In genomic region chr13:25633108-25633507, GRCh38 we compare ENCODE assay signal across 21 cellular contexts.
"Had no signal": no experiment of that assay in that cellular context is flagged by ENCODE, and none has a peak within 500 bp of the region (broad histone marks: within the 10 kb centered on the region; RNA-seq: fewer than 3 reads in every experiment).

No MANE protein-coding gene starts in this region.

- H3K36me3 ChIP-seq: left lung, lower lobe of right lung, right lobe of liver, tibial nerve had no signal

- H3K27me3 Mint-ChIP-seq: activated CD8-positive, alpha-beta memory T cell treated with anti-CD3 and anti-CD28 coated beads, Interleukin-2, amount 10 ng/mL, durations not matched to agents 7 days and 5 days had no signal

- H3K27ac Mint-ChIP-seq: activated CD4-positive, alpha-beta T cell treated with anti-CD3 and anti-CD28 coated beads for 36 hours; activated CD8-positive, alpha-beta memory T cell treated with anti-CD3 and anti-CD28 coated beads, Interleukin-2, amount 10 ng/mL, durations not matched to agents 7 days and 5 days; activated CD8-positive, alpha-beta T cell treated with anti-CD3 and anti-CD28 coated beads, Interleukin-2, amount 10 ng/mL, durations not matched to agents 7 days and 5 days; activated naive CD4-positive, alpha-beta T cell treated with anti-CD3 and anti-CD28 coated beads, Interleukin-2, amount 50 U/mL, for 72 hours; T-helper 2 cell treated with Interferon-gamma antibody and Interleukin-4, amounts not matched to agents 5 μg/mL and 100 μg/mL, for 36 hours had no signal

- DNase-seq: activated CD4-positive, alpha-beta T cell treated with anti-CD3 and anti-CD28 coated beads for 36 hours; activated CD4-positive, CD25-positive, alpha-beta regulatory T cell; activated CD8-positive, alpha-beta memory T cell treated with anti-CD3 and anti-CD28 coated beads, Interleukin-2, amount 10 ng/mL, durations not matched to agents 7 days and 5 days; activated CD8-positive, alpha-beta T cell treated with anti-CD3 and anti-CD28 coated beads, Interleukin-2, amount 10 ng/mL, durations not matched to agents 7 days and 5 days; activated naive CD4-positive, alpha-beta T cell; activated T-cell treated with anti-CD3 and anti-CD28 coated beads, Interleukin-2, amount 50 U/mL, for 48 hours; head of caudate nucleus; hypothalamus; kidney glomerular epithelial cell; left lung; lower lobe of right lung; mesenchymal stem cell; right lobe of liver; stimulated activated CD4-positive, alpha-beta T cell treated with anti-CD3 and anti-CD28 coated beads, Interleukin-2, amount 100 ng/mL, for 48 hours; stimulated activated naive CD4-positive, alpha-beta T cell treated with Interleukin-2 at 50 U/mL for 16 hours; T-helper 1 cell had no signal

- H3K36me3 Mint-ChIP-seq: activated CD8-positive, alpha-beta memory T cell treated with anti-CD3 and anti-CD28 coated beads, Interleukin-2, amount 10 ng/mL, durations not matched to agents 7 days and 5 days; activated naive CD4-positive, alpha-beta T cell treated with anti-CD3 and anti-CD28 coated beads, Interleukin-2, amount 50 U/mL, for 72 hours had no signal

- H3K4me1 Mint-ChIP-seq: activated CD4-positive, alpha-beta T cell treated with anti-CD3 and anti-CD28 coated beads for 36 hours; activated CD8-positive, alpha-beta memory T cell treated with anti-CD3 and anti-CD28 coated beads, Interleukin-2, amount 10 ng/mL, durations not matched to agents 7 days and 5 days had no signal

- H3K4me3 ChIP-seq: left lung, lower lobe of right lung, right lobe of liver, tibial nerve had no signal

- ATAC-seq: activated CD4-positive, alpha-beta T cell treated with anti-CD3 and anti-CD28 coated beads for 36 hours; activated CD8-positive, alpha-beta memory T cell treated with anti-CD3 and anti-CD28 coated beads, Interleukin-2, amount 10 ng/mL, durations not matched to agents 7 days and 5 days; activated CD8-positive, alpha-beta T cell treated with anti-CD3 and anti-CD28 coated beads, Interleukin-2, amount 10 ng/mL, durations not matched to agents 7 days and 5 days; activated naive CD4-positive, alpha-beta T cell treated with anti-CD3 and anti-CD28 coated beads, Interleukin-2, amount 50 U/mL, for 72 hours; left lung; right lobe of liver had no signal

- H3K9me3 Mint-ChIP-seq: neural crest cell; T-helper 2 cell treated with Interferon-gamma antibody and Interleukin-4, amounts not matched to agents 5 μg/mL and 100 μg/mL, for 36 hours had no signal

- H3K4me1 ChIP-seq: left lung, lower lobe of right lung, right lobe of liver, tibial nerve had no signal

- H3K4me3 Mint-ChIP-seq: activated CD4-positive, alpha-beta T cell treated with anti-CD3 and anti-CD28 coated beads for 36 hours; activated CD8-positive, alpha-beta memory T cell treated with anti-CD3 and anti-CD28 coated beads, Interleukin-2, amount 10 ng/mL, durations not matched to agents 7 days and 5 days; activated CD8-positive, alpha-beta T cell treated with anti-CD3 and anti-CD28 coated beads, Interleukin-2, amount 10 ng/mL, durations not matched to agents 7 days and 5 days; brain; neural crest cell; T-helper 2 cell treated with Interferon-gamma antibody and Interleukin-4, amounts not matched to agents 5 μg/mL and 100 μg/mL, for 36 hours had no signal

- H3K27me3 ChIP-seq: left lung, right lobe of liver, tibial nerve had no signal

- H3K27ac ChIP-seq: left lung, lower lobe of right lung, right lobe of liver, tibial nerve had no signal

- H3K9me3 ChIP-seq: left lung, lower lobe of right lung, right lobe of liver had no signal
